Comparison of ENCODE assay signal across 17 cellular contexts in genomic region chr1:22338071-22338765, GRCh38.
DNase-seq lines count a peak whose midpoint lies in the region; ATAC-seq, FAIRE-seq and TF ChIP-seq lines count a peak whose summit lies in the region.
"Had no signal": no experiment of that assay in that cellular context is flagged by ENCODE, and none has a peak within 500 bp of the region (broad histone marks: within the 10 kb centered on the region; RNA-seq: fewer than 3 reads in every experiment).

No MANE protein-coding gene starts in this region.

- no peak overlapping the region for H2AFZ ChIP-seq in HepG2 (ENCODE audit: low read length)
- no peak overlapping the region for H2AFZ ChIP-seq in GM12878 (ENCODE audit: control insufficient read depth, low read depth, low read length)

- in situ Hi-C loops in HepG2 (cut with HindIII; ENCODE audit: extremely low pct_ligation_motif_present, low pct_unique_long_range_greater_than_20kb), result no loop called here
- in situ Hi-C loops in GM12878 (cut with MboI), result no loop called here
- in situ Hi-C loops in KBM-7 (cut with MboI; ENCODE audit: low pct_unique_long_range_greater_than_20kb, low sequenced_read_pairs), result no loop called here

- TF ChIP-seq RAD21 in HepG2 (CRISPR knock-in tag; IDR thresholded peaks at IDR 0.05) (no peak), GM12878 (IDR thresholded peaks at IDR 0.05; ENCODE audit: insufficient read depth, low read depth, low read length) (no peak)

- H3K27me3 ChIP-seq in HepG2 (ENCODE audit: control insufficient read depth in 1 of 2, insufficient read depth in 2 of 2, low read length in 2 of 2), result peaks cover 7 to 60% of the 10 kb centered on the region in 2 experiments
- H3K27me3 ChIP-seq in right lobe of liver, result no peaks in the 10 kb centered on the region
- H3K27me3 ChIP-seq in GM12878 (replicated peaks in 1 of 2; ENCODE audit: control insufficient read depth in 2 of 2, insufficient read depth in 2 of 2, low read length in 1 of 2), result no peaks in the 10 kb centered on the region

- CTCF ChIA-PET in HepG2 (lab: Yijun Ruan, JAX; ENCODE audit: low intra/inter-chr PET ratio, low total read pairs) (no interaction called here), GM12878 (lab: Yijun Ruan, JAX) (no interaction called here)
- CTCF ChIA-PET in activated CD8-positive, alpha-beta T cell treated with anti-CD3 and anti-CD28 coated beads, Interleukin-2, amount 10 ng/mL, durations not matched to agents 7 days and 5 days (lab: Charles Lee), result no interaction called here

- H3K4me3 Mint-ChIP-seq in activated CD8-positive, alpha-beta T cell treated with anti-CD3 and anti-CD28 coated beads, Interleukin-2, amount 10 ng/mL, durations not matched to agents 7 days and 5 days, result no peak overlapping the region
- H3K4me3 Mint-ChIP-seq: CD4-positive, alpha-beta memory T cell had no signal

- FAIRE-seq in HepG2 (lab: Jason Lieb, UNC) (no peak), GM12878 (lab: Jason Lieb, UNC) (no peak)
- FAIRE-seq: GM12892, H54 had no signal

- RAD21 ChIA-PET in GM12878 (lab: Charles Lee; ENCODE audit: unreplicated experiment), result no interaction called here

- H3K9me3 Mint-ChIP-seq in activated CD8-positive, alpha-beta T cell treated with anti-CD3 and anti-CD28 coated beads, Interleukin-2, amount 10 ng/mL, durations not matched to agents 7 days and 5 days (ENCODE audit: insufficient read depth), result no peaks in the 10 kb centered on the region

- TF ChIP-seq CTCF in HepG2 (CRISPR knock-in tag; IDR thresholded peaks at IDR 0.05), result no peak
- TF ChIP-seq CTCF in right lobe of liver (IDR thresholded peaks at IDR 0.05), result no peak
- no peak for TF ChIP-seq CTCF in GM12878 (IDR thresholded peaks at IDR 0.05 in 2 of 3, conservative IDR thresholded peaks at IDR 0.05 in 1 of 3; ENCODE audit: control insufficient read depth in 2 of 3, extremely low read depth in 1 of 3, insufficient read depth in 1 of 3, low read depth in 3 of 3, low read length in 3 of 3)

- H3K9ac ChIP-seq in HepG2 (ENCODE audit: insufficient read depth, low read depth, low read length), result no peak overlapping the region
- no peak overlapping the region for H3K9ac ChIP-seq in GM12878 (ENCODE audit: control insufficient read depth, insufficient read depth, low read length)

- peaks cover under 1% of the 10 kb centered on the region; the same call in 1 of the 2 replicates for H4K20me1 ChIP-seq in HepG2 (ENCODE audit: insufficient read depth, low read length)
- no peaks in the 10 kb centered on the region; the same call in 1 of the 2 replicates for H4K20me1 ChIP-seq in GM12878 (ENCODE audit: control insufficient read depth, insufficient read depth)

- TF ChIP-seq EP300 in HepG2 (IDR thresholded peaks at IDR 0.05; ENCODE audit: low read depth in 2 of 2, low read length in 2 of 2) (no peak), HepG2 (CRISPR knock-in tag; IDR thresholded peaks at IDR 0.05; ENCODE audit: borderline replicate concordance) (no peak), GM12878 (IDR thresholded peaks at IDR 0.05; ENCODE audit: borderline replicate concordance in 1 of 2, control insufficient read depth in 1 of 2, low read depth in 2 of 2, low read length in 2 of 2) (no peak)

- H3K4me2 ChIP-seq in HepG2 (ENCODE audit: low read depth, low read length) (no peak overlapping the region), GM12878 (ENCODE audit: control insufficient read depth, insufficient read depth) (no peak overlapping the region)

- no peak for ATAC-seq in HepG2
- no peak for ATAC-seq in right lobe of liver
- ATAC-seq in GM12878, result no peak
- no peak for ATAC-seq in activated CD8-positive, alpha-beta T cell treated with anti-CD3 and anti-CD28 coated beads, Interleukin-2, amount 10 ng/mL, durations not matched to agents 7 days and 5 days

- POLR2A ChIA-PET in HepG2 (lab: Yijun Ruan, JAX), result no interaction called here
- POLR2A ChIA-PET in GM12878 (lab: Charles Lee), result no interaction called here
- POLR2A ChIA-PET in activated CD8-positive, alpha-beta T cell treated with anti-CD3 and anti-CD28 coated beads, Interleukin-2, amount 10 ng/mL, durations not matched to agents 7 days and 5 days (lab: Charles Lee), result interaction anchor here (0.6 kb wide), 1 partner anchor 253 kb away, joined by 3 read pairs; no protein-coding TSS in a partner anchor

- DNase-seq in HepG2 (ENCODE audit: low spot score) (no peak), right lobe of liver (no peak), GM12878 (ENCODE audit: low read depth, low spot score) (no peak), posterior vena cava (ENCODE audit: low spot score) (peak; percentile 58), KBM-7 (no peak)
- DNase-seq in activated CD8-positive, alpha-beta T cell treated with anti-CD3 and anti-CD28 coated beads, Interleukin-2, amount 10 ng/mL, durations not matched to agents 7 days and 5 days, result no peak
- DNase-seq: C1 segment of cervical spinal cord; Calu3; CD4-positive, alpha-beta memory T cell; COR-L47; DMS53; DMS79 treated with DMSO at 0.1 percent for 48 hours; GF-D8; GOT3; HCEC 1CT had no signal

- H3K4me3 ChIP-seq in HepG2 (replicated peaks in 1 of 3; ENCODE audit: insufficient read depth in 1 of 3, low read depth in 2 of 3, low read length in 3 of 3) (no peak overlapping the region), right lobe of liver (no peak overlapping the region), GM12878 (no peak overlapping the region)

- intact Hi-C loops in HepG2 (cut with micrococcal nuclease; ENCODE audit: unreplicated experiment) (no loop called here), right lobe of liver (cut with DNase I) (no loop called here), GM12878 (cut with micrococcal nuclease; ENCODE audit: unreplicated experiment) (no loop called here), posterior vena cava (cut with DNase I) (no loop called here)

- H3K4me1 ChIP-seq in HepG2 (ENCODE audit: insufficient read depth, low read length) (peaks cover 33% of the 10 kb centered on the region), right lobe of liver (peaks cover 0 to 16% (median 5%) of the 10 kb centered on the region in 4 donors), GM12878 (ENCODE audit: control insufficient read depth, insufficient read depth, low read length) (peaks cover under 1% of the 10 kb centered on the region; the same call in 1 of the 2 replicates)

- no peak overlapping the region for H3K27ac ChIP-seq in HepG2 (ENCODE audit: extremely low read length, insufficient read depth, low read length)
- H3K27ac ChIP-seq in right lobe of liver, result no peak overlapping the region
- H3K27ac ChIP-seq in GM12878 (ENCODE audit: control insufficient read depth, insufficient read depth), result no peak overlapping the region

- BruUV-seq in HepG2 (replicated peaks; lab: Mats Ljungman, UMichigan) (no TSS peak), GM12878 (replicated peaks; lab: Mats Ljungman, UMichigan) (no TSS peak)

- no peaks in the 10 kb centered on the region for H3K36me3 Mint-ChIP-seq in activated CD8-positive, alpha-beta T cell treated with anti-CD3 and anti-CD28 coated beads, Interleukin-2, amount 10 ng/mL, durations not matched to agents 7 days and 5 days (ENCODE audit: low read depth)
- H3K36me3 Mint-ChIP-seq: CD4-positive, alpha-beta memory T cell had no signal

- no peaks in the 10 kb centered on the region for H3K79me2 ChIP-seq in HepG2 (ENCODE audit: insufficient read depth, low read length)
- no peaks in the 10 kb centered on the region for H3K79me2 ChIP-seq in GM12878 (ENCODE audit: control insufficient read depth, insufficient read depth, low read length)

- WGBS in HepG2 (ENCODE audit: low lambda C conversion rate), result 34% methylated on average over 8 of the region's 12 CpGs
- WGBS in right lobe of liver (ENCODE audit: insufficient coverage, low coverage, low lambda C conversion rate, missing lambda C conversion rate), result 95% methylated on average over 4 of the region's 12 CpGs
- 41% methylated on average over 12 of the region's 12 CpGs for WGBS in GM12878 (ENCODE audit: insufficient coverage, insufficient replicate concordance, low lambda C conversion rate, missing lambda C conversion rate)

- no peaks in the 10 kb centered on the region for H3K9me3 ChIP-seq in HepG2 (ENCODE audit: low read length)
- H3K9me3 ChIP-seq in right lobe of liver, result no peaks in the 10 kb centered on the region
- H3K9me3 ChIP-seq in GM12878 (replicated peaks; ENCODE audit: control insufficient read depth, insufficient read depth, low read length), result no peaks in the 10 kb centered on the region; the same call in 2 of the 3 replicates

- TF ChIP-seq POLR2A in HepG2 (IDR thresholded peaks at IDR 0.05; ENCODE audit: insufficient read depth in 1 of 2, low read depth in 2 of 2, low read length in 2 of 2) (no peak), right lobe of liver (IDR thresholded peaks at IDR 0.05) (no peak), GM12878 (IDR thresholded peaks at IDR 0.05; ENCODE audit: low read depth, low read length) (no peak)

- SMC1A ChIA-PET in GM12878 (lab: Charles Lee; ENCODE audit: uncharacterized antibody, unreplicated experiment), result no interaction called here

- H3K27ac Mint-ChIP-seq in activated CD8-positive, alpha-beta T cell treated with anti-CD3 and anti-CD28 coated beads, Interleukin-2, amount 10 ng/mL, durations not matched to agents 7 days and 5 days, result no peak overlapping the region
- H3K27ac Mint-ChIP-seq: CD4-positive, alpha-beta memory T cell had no signal

- no peaks in the 10 kb centered on the region for H3K4me1 Mint-ChIP-seq in activated CD8-positive, alpha-beta T cell treated with anti-CD3 and anti-CD28 coated beads, Interleukin-2, amount 10 ng/mL, durations not matched to agents 7 days and 5 days (ENCODE audit: low read depth)

- H3K36me3 ChIP-seq in HepG2 (replicated peaks in 1 of 2; ENCODE audit: control insufficient read depth in 1 of 2, insufficient read depth in 2 of 2, low read length in 2 of 2), result no peaks in the 10 kb centered on the region
- no peaks in the 10 kb centered on the region for H3K36me3 ChIP-seq in right lobe of liver
- H3K36me3 ChIP-seq in GM12878 (ENCODE audit: control insufficient read depth in 2 of 2, insufficient read depth in 2 of 2, low read length in 1 of 2), result no peaks in the 10 kb centered on the region

- peaks cover 23% of the 10 kb centered on the region for H3K27me3 Mint-ChIP-seq in activated CD8-positive, alpha-beta T cell treated with anti-CD3 and anti-CD28 coated beads, Interleukin-2, amount 10 ng/mL, durations not matched to agents 7 days and 5 days (ENCODE audit: low read depth)

TF ChIP-seq in HepG2, 621 proteins besides CTCF, POLR2A, EP300 and RAD21 (continues in another document):
- TF ChIP-seq GABPB1 (CRISPR knock-in tag; IDR thresholded peaks at IDR 0.05) (no peak), ATF7 (IDR thresholded peaks at IDR 0.05) (peak; percentile 98), ATF7 (CRISPR knock-in tag; IDR thresholded peaks at IDR 0.05) (no peak)

TF ChIP-seq in GM12878, 131 proteins besides CTCF, POLR2A, EP300 and RAD21:
- TF ChIP-seq HDGF (IDR thresholded peaks at IDR 0.05) (no peak), ATF7 (IDR thresholded peaks at IDR 0.05; ENCODE audit: low read depth) (peak; percentile 64)
